14 cellular contexts compared by ENCODE assay signal in the genomic region with DNA sequence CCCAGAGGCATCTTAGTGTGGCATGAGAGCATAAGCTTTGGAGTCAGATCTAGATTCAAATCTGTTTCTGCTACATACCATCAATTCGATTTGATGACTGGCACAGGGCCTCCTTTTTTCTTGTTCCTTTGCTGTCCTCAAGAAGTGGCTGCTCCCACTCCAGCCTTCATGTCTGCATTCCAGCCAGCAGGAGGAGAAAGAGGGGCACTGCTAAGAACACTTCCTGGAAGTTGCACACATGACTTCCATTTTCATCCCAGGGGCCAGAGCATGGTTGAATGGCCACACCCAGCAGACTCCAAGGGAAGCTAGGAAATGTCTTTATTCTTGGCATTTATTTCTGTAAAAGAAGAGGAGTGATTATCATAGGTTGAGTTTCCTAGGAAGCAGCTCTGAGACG. TPM values are rescaled to one million over a fixed set of nuclear protein-coding genes. Genes with fewer than 3 reads are reported as not detected.
DNase-seq lines count a peak whose midpoint lies in the region; ATAC-seq and TF ChIP-seq lines count a peak whose summit lies in the region.
"Had no signal": no experiment of that assay in that cellular context is flagged by ENCODE, and none has a peak within 500 bp of the region (broad histone marks: within the 10 kb centered on the region; RNA-seq: fewer than 3 reads in every experiment).

No MANE protein-coding gene starts in this region.

- no peak for DNase-seq in AG09319 (ENCODE audit: extremely low read depth, low read depth)
- no peak for DNase-seq in HFFc6
- peak; percentile 50 for DNase-seq in WTC11 (ENCODE audit: low spot score)
- peak; percentile 47 for DNase-seq in iPS-NIHi7 (ENCODE audit: extremely low spot score)
- no peak for DNase-seq in occipital lobe (lab: John Stamatoyannopoulos, UW)
- DNase-seq in activated T-cell treated with anti-CD3 and anti-CD28 coated beads, Interleukin-2, amount 50 U/mL, for 4 hours, result no peak
- DNase-seq: activated CD4-positive, alpha-beta T cell treated with anti-CD3 and anti-CD28 coated beads, Interleukin-2, amount 50 U/mL, for 48 hours; activated effector memory CD4-positive, alpha-beta T cell treated with Interleukin-2 at 50 U/mL for 16 hours; CD4-positive, CD25-positive, alpha-beta regulatory T cell; NCI-H2107; right cardiac atrium had no signal

- CTCF ChIA-PET in WTC11 (lab: Charles Lee), result interaction anchor here (0.6 to 1.7 kb wide), 3 partner anchors 65 to 199 kb away, joined by 3 to 9 read pairs (median 7); no protein-coding TSS in a partner anchor

- H3K27ac Mint-ChIP-seq in HFFc6 (no peak overlapping the region), WTC11 (no peak overlapping the region)
- H3K27ac Mint-ChIP-seq: CD4-positive, CD25-positive, alpha-beta regulatory T cell had no signal

- peak; percentile 86 for ATAC-seq in WTC11
- ATAC-seq in HG03460 (IDR thresholded peaks at IDR 0.05; ENCODE audit: unreplicated experiment), result no peak
- ATAC-seq in GM18870 (IDR thresholded peaks at IDR 0.05; ENCODE audit: unreplicated experiment), result no peak
- ATAC-seq in activated T-cell treated with anti-CD3 and anti-CD28 coated beads, Interleukin-2, amount 50 U/mL, for 4 hours, result no peak
- ATAC-seq: esophagus mucosa, right cardiac atrium had no signal

- H3K4me1 Mint-ChIP-seq in HFFc6 (ENCODE audit: low read depth) (peaks cover 31% of the 10 kb centered on the region), WTC11 (no peaks in the 10 kb centered on the region)
- no peaks in the 10 kb centered on the region for H3K4me1 Mint-ChIP-seq in activated T-cell treated with anti-CD3 and anti-CD28 coated beads, Interleukin-2, amount 50 U/mL, for 4 hours (ENCODE audit: low read depth)
- H3K4me1 Mint-ChIP-seq: CD4-positive, CD25-positive, alpha-beta regulatory T cell had no signal

- POLR2A ChIA-PET in WTC11 (lab: Charles Lee), result no interaction called here

- peaks cover 22% of the 10 kb centered on the region for H3K9me3 Mint-ChIP-seq in HFFc6
- H3K9me3 Mint-ChIP-seq in WTC11, result peaks cover 26% of the 10 kb centered on the region
- peaks cover 21% of the 10 kb centered on the region for H3K9me3 Mint-ChIP-seq in activated T-cell treated with anti-CD3 and anti-CD28 coated beads, Interleukin-2, amount 50 U/mL, for 4 hours

- H3K4me3 Mint-ChIP-seq in HFFc6 (no peak overlapping the region), WTC11 (no peak overlapping the region)
- H3K4me3 Mint-ChIP-seq in activated T-cell treated with anti-CD3 and anti-CD28 coated beads, Interleukin-2, amount 50 U/mL, for 4 hours, result no peak overlapping the region
- H3K4me3 Mint-ChIP-seq: CD4-positive, CD25-positive, alpha-beta regulatory T cell had no signal

- H3K36me3 Mint-ChIP-seq in HFFc6 (ENCODE audit: low read depth) (peaks cover 31% of the 10 kb centered on the region), WTC11 (peaks cover 3% of the 10 kb centered on the region)
- H3K36me3 Mint-ChIP-seq in activated T-cell treated with anti-CD3 and anti-CD28 coated beads, Interleukin-2, amount 50 U/mL, for 4 hours (ENCODE audit: insufficient read depth), result no peaks in the 10 kb centered on the region

- H3K27me3 Mint-ChIP-seq in HFFc6 (ENCODE audit: insufficient read depth) (no peaks in the 10 kb centered on the region), WTC11 (ENCODE audit: low read depth) (no peaks in the 10 kb centered on the region)
- H3K27me3 Mint-ChIP-seq in activated T-cell treated with anti-CD3 and anti-CD28 coated beads, Interleukin-2, amount 50 U/mL, for 4 hours (ENCODE audit: low read depth), result peaks cover 3% of the 10 kb centered on the region

- TF ChIP-seq CTCF in AG09319 (IDR thresholded peaks at IDR 0.05; ENCODE audit: low read depth, low read length) (peak; percentile 4), HFFc6 (IDR thresholded peaks at IDR 0.05) (peak; percentile 64), WTC11 (IDR thresholded peaks at IDR 0.05) (peak; percentile 36; the same call in 1 of the 2 replicates)

TF ChIP-seq in WTC11, 78 proteins besides CTCF, POLR2A, EP300 and RAD21:
- TF ChIP-seq, protein P1, sequence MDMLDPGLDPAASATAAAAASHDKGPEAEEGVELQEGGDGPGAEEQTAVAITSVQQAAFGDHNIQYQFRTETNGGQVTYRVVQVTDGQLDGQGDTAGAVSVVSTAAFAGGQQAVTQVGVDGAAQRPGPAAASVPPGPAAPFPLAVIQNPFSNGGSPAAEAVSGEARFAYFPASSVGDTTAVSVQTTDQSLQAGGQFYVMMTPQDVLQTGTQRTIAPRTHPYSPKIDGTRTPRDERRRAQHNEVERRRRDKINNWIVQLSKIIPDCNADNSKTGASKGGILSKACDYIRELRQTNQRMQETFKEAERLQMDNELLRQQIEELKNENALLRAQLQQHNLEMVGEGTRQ (CRISPR knock-in tag; IDR thresholded peaks at IDR 0.05), result peak; percentile 45; the same call in 1 of the 2 replicates
- TF ChIP-seq ZNF317 (CRISPR knock-in tag; IDR thresholded peaks at IDR 0.05; ENCODE audit: borderline replicate concordance, low read depth), result peak; percentile 93
- TF ChIP-seq, protein P2, sequence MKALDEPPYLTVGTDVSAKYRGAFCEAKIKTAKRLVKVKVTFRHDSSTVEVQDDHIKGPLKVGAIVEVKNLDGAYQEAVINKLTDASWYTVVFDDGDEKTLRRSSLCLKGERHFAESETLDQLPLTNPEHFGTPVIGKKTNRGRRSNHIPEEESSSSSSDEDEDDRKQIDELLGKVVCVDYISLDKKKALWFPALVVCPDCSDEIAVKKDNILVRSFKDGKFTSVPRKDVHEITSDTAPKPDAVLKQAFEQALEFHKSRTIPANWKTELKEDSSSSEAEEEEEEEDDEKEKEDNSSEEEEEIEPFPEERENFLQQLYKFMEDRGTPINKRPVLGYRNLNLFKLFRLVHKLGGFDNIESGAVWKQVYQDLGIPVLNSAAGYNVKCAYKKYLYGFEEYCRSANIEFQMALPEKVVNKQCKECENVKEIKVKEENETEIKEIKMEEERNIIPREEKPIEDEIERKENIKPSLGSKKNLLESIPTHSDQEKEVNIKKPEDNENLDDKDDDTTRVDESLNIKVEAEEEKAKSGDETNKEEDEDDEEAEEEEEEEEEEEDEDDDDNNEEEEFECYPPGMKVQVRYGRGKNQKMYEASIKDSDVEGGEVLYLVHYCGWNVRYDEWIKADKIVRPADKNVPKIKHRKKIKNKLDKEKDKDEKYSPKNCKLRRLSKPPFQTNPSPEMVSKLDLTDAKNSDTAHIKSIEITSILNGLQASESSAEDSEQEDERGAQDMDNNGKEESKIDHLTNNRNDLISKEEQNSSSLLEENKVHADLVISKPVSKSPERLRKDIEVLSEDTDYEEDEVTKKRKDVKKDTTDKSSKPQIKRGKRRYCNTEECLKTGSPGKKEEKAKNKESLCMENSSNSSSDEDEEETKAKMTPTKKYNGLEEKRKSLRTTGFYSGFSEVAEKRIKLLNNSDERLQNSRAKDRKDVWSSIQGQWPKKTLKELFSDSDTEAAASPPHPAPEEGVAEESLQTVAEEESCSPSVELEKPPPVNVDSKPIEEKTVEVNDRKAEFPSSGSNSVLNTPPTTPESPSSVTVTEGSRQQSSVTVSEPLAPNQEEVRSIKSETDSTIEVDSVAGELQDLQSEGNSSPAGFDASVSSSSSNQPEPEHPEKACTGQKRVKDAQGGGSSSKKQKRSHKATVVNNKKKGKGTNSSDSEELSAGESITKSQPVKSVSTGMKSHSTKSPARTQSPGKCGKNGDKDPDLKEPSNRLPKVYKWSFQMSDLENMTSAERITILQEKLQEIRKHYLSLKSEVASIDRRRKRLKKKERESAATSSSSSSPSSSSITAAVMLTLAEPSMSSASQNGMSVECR (CRISPR knock-in tag; IDR thresholded peaks at IDR 0.05; ENCODE audit: borderline replicate concordance), result no peak
- TF ChIP-seq TEAD1 (CRISPR knock-in tag; IDR thresholded peaks at IDR 0.05), result peak; percentile 98; the same call in 1 of the 2 replicates
- peak; percentile 93 for TF ChIP-seq TEAD4 (CRISPR knock-in tag; IDR thresholded peaks at IDR 0.05)
- TF ChIP-seq CBFB (CRISPR knock-in tag; IDR thresholded peaks at IDR 0.05; ENCODE audit: low read depth), result no peak

RNA-seq across cellular contexts. Expression of a gene that starts 50.4 kb away (rescaled TPM):
- under 1 TPM; 0.05 to 0.37 (median 0.25) TPM for total RNA-seq in HFFc6 (2021; fragmentation: NEBNext Ultra II Directional; extraction: Animal tissue kit (Norgen Biotek cat#: 25700))
- total RNA-seq in WTC11 (2021) (1.9 to 2.5 TPM (median 2.1 TPM) in 3 replicates), occipital lobe (12.9 TPM)
- under 1 TPM; 0.28 to 0.71 (median 0.55) TPM for total RNA-seq in activated T-cell treated with anti-CD3 and anti-CD28 coated beads, Interleukin-2, amount 50 U/mL, for 4 hours

Comparison
In these comparisons a context has a peak if more than half of its experiments do, and no peak if none do; other contexts are left out.
1. DNase-seq: peak in WTC11 (single experiment) and iPS-NIHi7 (single experiment); none in AG09319 (single experiment), HFFc6 (single experiment), occipital lobe (single experiment) and activated T-cell treated with anti-CD3 and anti-CD28 coated beads, Interleukin-2, amount 50 U/mL, for 4 hours (single experiment).
2. CTCF ChIP-seq: peak in every context shown above with its lines; median percentile 64 in HFFc6; 36 in WTC11; 4 in AG09319.